Comparison of ENCODE assay signal across 17 cellular contexts in the genomic region with DNA sequence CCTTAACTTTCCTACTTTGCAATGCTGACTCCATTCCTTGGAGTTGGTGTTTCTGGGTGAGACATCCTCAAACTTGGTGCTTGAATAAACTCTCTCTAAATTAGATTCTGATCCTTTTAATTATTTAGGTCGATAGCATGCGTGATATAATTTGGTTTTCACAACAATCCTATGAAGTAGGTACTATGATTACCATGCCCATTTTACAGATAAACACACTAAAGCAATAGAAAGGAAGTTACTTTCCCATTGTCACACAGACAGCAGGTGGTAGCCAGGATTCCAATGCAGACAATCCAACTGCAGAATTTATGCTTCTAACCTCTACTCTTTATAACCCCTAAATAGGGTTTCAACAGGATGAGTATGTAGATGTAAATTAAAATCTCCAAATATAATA. TPM values are rescaled to one million over a fixed set of nuclear protein-coding genes. Genes with fewer than 3 reads are reported as not detected.
DNase-seq lines count a peak whose midpoint lies in the region; ATAC-seq and TF ChIP-seq lines count a peak whose summit lies in the region.
"Had no signal": no experiment of that assay in that cellular context is flagged by ENCODE, and none has a peak within 500 bp of the region (broad histone marks: within the 10 kb centered on the region; RNA-seq: fewer than 3 reads in every experiment).

No MANE protein-coding gene starts in this region.

- DNase-seq in SK-N-SH (no peak), chondrocyte (ENCODE audit: low spot score) (no peak), mesothelial cell of epicardium (ENCODE audit: low spot score in 2 of 2, unreplicated experiment in 2 of 2) (no peak), GM10248 (ENCODE audit: extremely low spot score) (no peak), SW480 (ENCODE audit: low spot score) (no peak)
- DNase-seq in stimulated activated naive B cell treated with anti-CD40 and anti-IgM and Interleukin-4, amounts not matched to agents 10 μg/mL and 1 μg/mL and 100 μg/mL, for 72 hours, result no peak
- DNase-seq: 8988T, DMS 273 treated with DMSO at 0.1 percent for 48 hours, KG1, MG63, NCI-H1105, NCI-H1694 treated with DMSO at 0.1 percent for 48 hours, NCI-H69 had no signal

- peaks cover 19% of the 10 kb centered on the region for H3K4me1 Mint-ChIP-seq in chondrocyte (ENCODE audit: low read depth)
- H3K4me1 Mint-ChIP-seq in mesothelial cell of epicardium, result peaks cover 37% of the 10 kb centered on the region
- peaks cover 1 to 11% of the 10 kb centered on the region in 2 donors for H3K4me1 Mint-ChIP-seq in stimulated activated naive B cell treated with anti-CD40 and anti-IgM and Interleukin-4, amounts not matched to agents 10 μg/mL and 1 μg/mL and 100 μg/mL, for 72 hours

- peak overlapping the region; percentile 92 to 95 for H3K27ac ChIP-seq in SK-N-SH (ENCODE audit: low read depth in 2 of 2, low read length in 1 of 2)
- H3K27ac ChIP-seq: RWPE1 had no signal

- no peaks in the 10 kb centered on the region for H3K9me3 Mint-ChIP-seq in chondrocyte (ENCODE audit: low read depth)
- no peaks in the 10 kb centered on the region for H3K9me3 Mint-ChIP-seq in mesothelial cell of epicardium
- H3K9me3 Mint-ChIP-seq in stimulated activated naive B cell treated with anti-CD40 and anti-IgM and Interleukin-4, amounts not matched to agents 10 μg/mL and 1 μg/mL and 100 μg/mL, for 72 hours, result no peaks in the 10 kb centered on the region

- H4K20me1 ChIP-seq in SK-N-SH (ENCODE audit: insufficient read depth), result no peaks in the 10 kb centered on the region

- H3K79me2 ChIP-seq in SK-N-SH (ENCODE audit: insufficient read depth), result peaks cover 50% of the 10 kb centered on the region

- CTCF ChIA-PET in SK-N-SH (lab: Yijun Ruan, JAX) (interaction anchor here (1.1 kb wide), 1 partner anchor 136 kb away, joined by 3 read pairs; no protein-coding TSS in a partner anchor), GM10248 (lab: Yijun Ruan, JAX) (interaction anchor here (1.1 kb wide), 1 partner anchor 21 kb away, joined by 3 read pairs; no protein-coding TSS in a partner anchor)

- H3K9ac ChIP-seq in SK-N-SH, result no peak overlapping the region
- H3K9ac ChIP-seq: BLaER1 treated with 17β-estradiol and CSF1 and Interleukin-3, amounts not matched to agents 10 nM and 100 nM had no signal

- no peak for TF ChIP-seq CTCF in SK-N-SH (IDR thresholded peaks at IDR 0.05)
- TF ChIP-seq CTCF in chondrocyte (IDR thresholded peaks at IDR 0.05), result no peak
- TF ChIP-seq CTCF in mesothelial cell of epicardium (IDR thresholded peaks at IDR 0.05; ENCODE audit: unreplicated experiment), result no peak
- no peak for TF ChIP-seq CTCF in GM10248 (IDR thresholded peaks at IDR 0.05; ENCODE audit: control extremely low read depth, extremely low read depth, low read depth, missing control alignments)

- peaks cover 16% of the 10 kb centered on the region for H3F3A ChIP-seq in SK-N-SH (replicated peaks; ENCODE audit: insufficient read depth)

- TF ChIP-seq RAD21 in SK-N-SH (IDR thresholded peaks at IDR 0.05; ENCODE audit: low read length), result no peak

- H2AFZ ChIP-seq in SK-N-SH (ENCODE audit: low read depth), result no peak overlapping the region

- H3K4me3 Mint-ChIP-seq in chondrocyte (ENCODE audit: unreplicated experiment) (no peak overlapping the region), mesothelial cell of epicardium (no peak overlapping the region)
- H3K4me3 Mint-ChIP-seq in stimulated activated naive B cell treated with anti-CD40 and anti-IgM and Interleukin-4, amounts not matched to agents 10 μg/mL and 1 μg/mL and 100 μg/mL, for 72 hours, result no peak overlapping the region

- H3K27me3 ChIP-seq in SK-N-SH (ENCODE audit: insufficient read depth), result no peaks in the 10 kb centered on the region
- H3K27me3 ChIP-seq: BLaER1 treated with 17β-estradiol and CSF1 and Interleukin-3, amounts not matched to agents 10 nM and 100 nM; MG63 had no signal

- TF ChIP-seq EP300 in SK-N-SH (IDR thresholded peaks at IDR 0.05; ENCODE audit: borderline replicate concordance in 1 of 2, low read depth in 1 of 2, low read length in 1 of 2), result no peak

- no peaks in the 10 kb centered on the region for H3K27me3 Mint-ChIP-seq in chondrocyte (ENCODE audit: low read depth)
- H3K27me3 Mint-ChIP-seq in mesothelial cell of epicardium (ENCODE audit: low read depth), result no peaks in the 10 kb centered on the region
- no peaks in the 10 kb centered on the region for H3K27me3 Mint-ChIP-seq in stimulated activated naive B cell treated with anti-CD40 and anti-IgM and Interleukin-4, amounts not matched to agents 10 μg/mL and 1 μg/mL and 100 μg/mL, for 72 hours

- ATAC-seq in SK-N-SH treated with all-trans-retinoic acid at 6 μM for 48 hours, result no peak
- no peak for ATAC-seq in GM18867 (IDR thresholded peaks at IDR 0.05; ENCODE audit: unreplicated experiment)
- no peak for ATAC-seq in stimulated activated naive B cell treated with anti-CD40 and anti-IgM and Interleukin-4, amounts not matched to agents 10 μg/mL and 1 μg/mL and 100 μg/mL, for 72 hours (replicated peaks)

- H3K4me2 ChIP-seq in SK-N-SH, result peak overlapping the region; percentile 71; the same call in 1 of the 2 replicates
- H3K4me2 ChIP-seq: BLaER1 treated with 17β-estradiol and CSF1 and Interleukin-3, amounts not matched to agents 10 nM and 100 nM had no signal

- no peaks in the 10 kb centered on the region for H3K9me2 ChIP-seq in SK-N-SH

- no peaks in the 10 kb centered on the region for H3K9me3 ChIP-seq in SK-N-SH
- H3K9me3 ChIP-seq: BLaER1 treated with 17β-estradiol and CSF1 and Interleukin-3, amounts not matched to agents 10 nM and 100 nM; MG63 had no signal

- POLR2A ChIA-PET in SK-N-SH (lab: Yijun Ruan, JAX) (interaction anchor here (2.6 kb wide), 1 partner anchor 27 kb away, joined by 15 read pairs; a partner anchor contains a TSS), GM10248 (lab: Yijun Ruan, JAX) (no interaction called here)

- H3K36me3 Mint-ChIP-seq in chondrocyte (ENCODE audit: low read depth) (peaks cover 2% of the 10 kb centered on the region), mesothelial cell of epicardium (peaks cover 8% of the 10 kb centered on the region)
- peaks cover 23 to 28% of the 10 kb centered on the region in 2 donors for H3K36me3 Mint-ChIP-seq in stimulated activated naive B cell treated with anti-CD40 and anti-IgM and Interleukin-4, amounts not matched to agents 10 μg/mL and 1 μg/mL and 100 μg/mL, for 72 hours

- peaks cover 21 to 25% of the 10 kb centered on the region in 2 experiments for H3K36me3 ChIP-seq in SK-N-SH (replicated peaks in 1 of 2; ENCODE audit: control insufficient read depth in 1 of 2, insufficient read depth in 2 of 2, low read length in 1 of 2)

- H3K4me1 ChIP-seq in SK-N-SH (ENCODE audit: control insufficient read depth in 1 of 2, insufficient read depth in 2 of 2, low read depth in 1 of 2, low read length in 1 of 2), result peaks cover 5 to 22% of the 10 kb centered on the region in 2 experiments; a peak in 3 of 4 replicates

- 73% methylated on average over 2 of the region's 2 CpGs for WGBS in SK-N-SH (ENCODE audit: low lambda C conversion rate)

- H3K27ac Mint-ChIP-seq in chondrocyte (ENCODE audit: unreplicated experiment) (peak overlapping the region; percentile 94), mesothelial cell of epicardium (peak overlapping the region; percentile 97)
- H3K27ac Mint-ChIP-seq in stimulated activated naive B cell treated with anti-CD40 and anti-IgM and Interleukin-4, amounts not matched to agents 10 μg/mL and 1 μg/mL and 100 μg/mL, for 72 hours, result no peak overlapping the region

- H3K4me3 ChIP-seq in SK-N-SH (ENCODE audit: low read depth in 2 of 2, low read length in 1 of 2), result no peak overlapping the region
- H3K4me3 ChIP-seq: BLaER1 treated with 17β-estradiol and CSF1 and Interleukin-3, amounts not matched to agents 10 nM and 100 nM; MG63 had no signal

TF ChIP-seq in SK-N-SH, 30 proteins besides CTCF, POLR2A, EP300 and RAD21 (continues in another document):
- no peak for TF ChIP-seq TEAD4 (IDR thresholded peaks at IDR 0.05; ENCODE audit: borderline replicate concordance, insufficient read depth)
- TF ChIP-seq JUND (IDR thresholded peaks at IDR 0.05), result no peak
- no peak for TF ChIP-seq POLR2AphosphoS5 (IDR thresholded peaks at IDR 0.05; ENCODE audit: low read depth, low read length)

TF ChIP-seq in SK-N-SH treated with all-trans-retinoic acid at 6 μM for 48 hours, 23 proteins besides CTCF, POLR2A, EP300 and RAD21 (continues in another document):
- no peak for TF ChIP-seq OSR1 (CRISPR knock-in tag; IDR thresholded peaks at IDR 0.05)
- TF ChIP-seq RARB (CRISPR knock-in tag; IDR thresholded peaks at IDR 0.05), result no peak
- TF ChIP-seq CSDC2 (CRISPR knock-in tag; IDR thresholded peaks at IDR 0.05), result no peak
- TF ChIP-seq TCF4 (CRISPR knock-in tag; IDR thresholded peaks at IDR 0.05; ENCODE audit: borderline replicate concordance), result no peak

RNA-seq across cellular contexts. Expression of a gene that starts 21.7 kb away (rescaled TPM):
- polyA plus RNA-seq in SK-N-SH (2012; rRNA removed), result 4.4 and 5.6 TPM in 2 replicates
- polyA plus RNA-seq in SK-N-SH (2012; cell fraction: cytosol; rRNA removed), result 5.4 and 6.2 TPM in 2 replicates
- 6.8 and 10.5 TPM in 2 replicates for polyA plus RNA-seq in SK-N-SH (2012; cell fraction: nucleus; rRNA removed)
- total RNA-seq in chondrocyte (6.9 to 10.5 TPM (median 7.9 TPM) in 3 replicates), mesothelial cell of epicardium (18.0 to 26.1 TPM (median 21.9 TPM) in 3 replicates)

RNA-seq across cellular contexts. Expression of a gene that starts 26.4 kb away (rescaled TPM):
- polyA plus RNA-seq in SK-N-SH (2012; rRNA removed), result 7.4 and 9.5 TPM in 2 replicates
- polyA plus RNA-seq in SK-N-SH (2012; cell fraction: cytosol; rRNA removed), result 11.3 and 11.9 TPM in 2 replicates
- 4.8 and 9.3 TPM in 2 replicates for polyA plus RNA-seq in SK-N-SH (2012; cell fraction: nucleus; rRNA removed)
- total RNA-seq in chondrocyte (12.2 to 13.0 TPM (median 12.8 TPM) in 3 replicates), mesothelial cell of epicardium (25.4 to 30.9 TPM (median 26.0 TPM) in 3 replicates)

RNA-seq across cellular contexts. Expression of a gene that starts 27.1 kb away (rescaled TPM):
- polyA plus RNA-seq in SK-N-SH (2012; rRNA removed), result 90.0 and 124 TPM in 2 replicates
- polyA plus RNA-seq in SK-N-SH (2012; cell fraction: cytosol; rRNA removed), result 125 and 132 TPM in 2 replicates
- 48.7 and 102 TPM in 2 replicates for polyA plus RNA-seq in SK-N-SH (2012; cell fraction: nucleus; rRNA removed)
- total RNA-seq in chondrocyte (53.9 to 80.7 TPM (median 55.0 TPM) in 3 replicates), mesothelial cell of epicardium (110 to 121 TPM (median 113 TPM) in 3 replicates)

RNA-seq across cellular contexts. Expression of a gene that starts 58.4 kb away (rescaled TPM):
- polyA plus RNA-seq in SK-N-SH (2012; rRNA removed), result 47.6 and 69.2 TPM in 2 replicates
- 72.2 and 72.4 TPM in 2 replicates for polyA plus RNA-seq in SK-N-SH (2012; cell fraction: cytosol; rRNA removed)
- polyA plus RNA-seq in SK-N-SH (2012; cell fraction: nucleus; rRNA removed), result 20.1 and 65.7 TPM in 2 replicates
- total RNA-seq in chondrocyte (98.4 to 129 TPM (median 103 TPM) in 3 replicates), mesothelial cell of epicardium (114 to 121 TPM (median 116 TPM) in 3 replicates)
